Comparison of ENCODE assay signal across 8 cellular contexts in genomic region chr4:189940178-189941004, GRCh38. TPM values are rescaled to one million over a fixed set of nuclear protein-coding genes. Genes with fewer than 3 reads are reported as not detected.
DNase-seq lines count a peak whose midpoint lies in the region; ATAC-seq and TF ChIP-seq lines count a peak whose summit lies in the region.

Gene FRG1, plus strand, starts transcription at chr4:189940872. Its CDS starts 138 bp downstream, at chr4:189941010.

- peak; percentile 99 for ATAC-seq in HG03060 (IDR thresholded peaks at IDR 0.05; ENCODE audit: low read depth, unreplicated experiment)

- H3K36me3 Mint-ChIP-seq in MCF 10A (ENCODE audit: insufficient read depth, unreplicated experiment) (peaks cover 22% of the 10 kb centered on the region), immature natural killer cell (peaks cover 4 to 18% (median 11%) of the 10 kb centered on the region in 3 donors)

- POLR2A ChIA-PET in MCF 10A (lab: Yijun Ruan, JAX) = interaction anchor here (0.7 to 2.0 kb wide), 4 partner anchors 9 to 1741 kb away, joined by 3 to 8 read pairs (median 3); no protein-coding TSS in a partner anchor

- H3K4me3 Mint-ChIP-seq in MCF 10A (ENCODE audit: unreplicated experiment) (peak within 1 kb of the TSS; percentile 87), immature natural killer cell (peak within 1 kb of the TSS; percentile 92 to 98 (median 97))

- intact Hi-C loops in MCF 10A (cut with micrococcal nuclease) = no loop called here

- peak; percentile 76 for TF ChIP-seq POLR2A in GM18526 (IDR thresholded peaks at IDR 0.05; ENCODE audit: extremely low read depth, insufficient read length)

- peaks cover 30% of the 10 kb centered on the region for H3K4me1 Mint-ChIP-seq in MCF 10A (ENCODE audit: insufficient read depth, unreplicated experiment)
- peaks cover 44 to 61% of the 10 kb centered on the region in 2 donors for H3K4me1 Mint-ChIP-seq in immature natural killer cell

- CTCF ChIA-PET in MCF 10A (lab: Yijun Ruan, JAX) = interaction anchor here (0.7 to 2.4 kb wide), 4 partner anchors 9 to 653 kb away, joined by 3 to 10 read pairs (median 4); no protein-coding TSS in a partner anchor

- H3K27me3 Mint-ChIP-seq in MCF 10A (ENCODE audit: insufficient read depth, unreplicated experiment) = no peaks in the 10 kb centered on the region
- peaks cover 9 to 19% (median 12%) of the 10 kb centered on the region in 3 donors for H3K27me3 Mint-ChIP-seq in immature natural killer cell (ENCODE audit: low read depth in 3 of 3)

- BruUV-seq in MCF 10A (replicated peaks; lab: Mats Ljungman, UMichigan) = no TSS peak

- H3K27ac Mint-ChIP-seq in MCF 10A (ENCODE audit: low read depth, unreplicated experiment) (peak within 1 kb of the TSS; percentile 84), immature natural killer cell (peak within 1 kb of the TSS; percentile 92 to 99 (median 96))

- DNase-seq in T follicular helper cell (ENCODE audit: low read depth) = peak; percentile 95
- DNase-seq in MCF 10A (ENCODE audit: unreplicated experiment) = peak; percentile 94
- DNase-seq in immature natural killer cell = peak; percentile 98
- DNase-seq in stimulated activated CD4-positive, alpha-beta T cell treated with anti-CD3 and anti-CD28 coated beads, Interleukin-12 subunit alpha, Interleukin-12 subunit beta, amount 100 ng/mL, for 48 hours (ENCODE audit: low read depth in 2 of 3, low spot score in 1 of 3) = peak; percentile 90 to 96 (median 94)
- no peak for DNase-seq in SKM-1 (lab: John Stamatoyannopoulos, UW; ENCODE audit: unreplicated experiment)
- DNase-seq in NCI-H526 (lab: John Stamatoyannopoulos, UW) = no peak

- TF ChIP-seq CTCF in MCF 10A (IDR thresholded peaks at IDR 0.05; ENCODE audit: unreplicated experiment) = peak; percentile 98

- H3K9me3 Mint-ChIP-seq in MCF 10A (ENCODE audit: unreplicated experiment) (no peaks in the 10 kb centered on the region), immature natural killer cell (no peaks in the 10 kb centered on the region)

RNA-seq across cellular contexts. Expression of gene FRG1, which starts in this region (rescaled TPM):
- 61.5 and 62.9 TPM in 2 replicates for total RNA-seq in MCF 10A (2022)
- 10 to 100 TPM; 54.9 to 68.9 (median 67.3) TPM for polyA plus RNA-seq in immature natural killer cell

Comparison
In these comparisons a context has a peak if more than half of its experiments do, and no peak if none do; other contexts are left out.
1. DNase-seq: peak in T follicular helper cell (single experiment), MCF 10A (single experiment), immature natural killer cell (3 of 3) and stimulated activated CD4-positive, alpha-beta T cell treated with anti-CD3 and anti-CD28 coated beads, Interleukin-12 subunit alpha, Interleukin-12 subunit beta, amount 100 ng/mL, for 48 hours (3 of 3); none in SKM-1 (single experiment) and NCI-H526 (0 of 2).